ENCODE assay signal across 30 cellular contexts in genomic region chr9:29802454-29802853, GRCh38.
"Had no signal": no experiment of that assay in that cellular context is flagged by ENCODE, and none has a peak within 500 bp of the region (broad histone marks: within the 10 kb centered on the region; RNA-seq: fewer than 3 reads in every experiment).

No MANE protein-coding gene starts in this region.

- H3K4me3 Mint-ChIP-seq: activated B cell treated with CpG ODN at 0.5 μM for 24 hours; activated CD8-positive, alpha-beta T cell treated with anti-CD3 and anti-CD28 coated beads for 36 hours; activated naive CD8-positive, alpha-beta T cell; activated T-cell treated with anti-CD3 and anti-CD28 coated beads, Interleukin-2, amount 50 U/mL, for 4 hours; activated T-helper 17 cell treated with anti-CD3 and anti-CD28 coated beads, Interleukin-2, amount 50 U/mL, for 72 hours; T-helper 17 cell; T-helper 2 cell treated with Interferon-gamma antibody and Interleukin-4, amounts not matched to agents 5 μg/mL and 100 μg/mL, for 36 hours had no signal

- H3K27me3 ChIP-seq: brain microvascular endothelial cell, cardiac muscle cell, colonic mucosa, esophagus squamous epithelium had no signal

- H3K27me3 Mint-ChIP-seq: activated B cell treated with CpG ODN at 0.5 μM for 24 hours; activated CD8-positive, alpha-beta T cell treated with anti-CD3 and anti-CD28 coated beads for 36 hours; activated naive CD8-positive, alpha-beta T cell; activated T-helper 17 cell treated with anti-CD3 and anti-CD28 coated beads, Interleukin-2, amount 50 U/mL, for 72 hours; T-helper 17 cell had no signal

- H3K4me1 Mint-ChIP-seq: activated B cell treated with CpG ODN at 0.5 μM for 24 hours; activated T-helper 17 cell treated with anti-CD3 and anti-CD28 coated beads, Interleukin-2, amount 50 U/mL, for 72 hours; T-helper 17 cell had no signal

- ATAC-seq: activated CD4-positive, CD25-positive, alpha-beta regulatory T cell treated with anti-CD3 and anti-CD28 coated beads, Interleukin-2, amount 50 U/mL, for 24 hours; activated CD8-positive, alpha-beta T cell treated with anti-CD3 and anti-CD28 coated beads for 36 hours; activated T-cell treated with anti-CD3 and anti-CD28 coated beads, Interleukin-2, amount 50 U/mL, for 4 hours; activated T-helper 17 cell treated with anti-CD3 and anti-CD28 coated beads, Interleukin-2, amount 50 U/mL, for 72 hours; T-helper 17 cell had no signal

- H3K9me3 Mint-ChIP-seq: activated CD8-positive, alpha-beta T cell treated with anti-CD3 and anti-CD28 coated beads for 36 hours; T-helper 2 cell treated with Interferon-gamma antibody and Interleukin-4, amounts not matched to agents 5 μg/mL and 100 μg/mL, for 36 hours had no signal

- H3K27ac ChIP-seq: brain microvascular endothelial cell, cardiac muscle cell, colonic mucosa, WERI-Rb-1 had no signal

- H3K27ac Mint-ChIP-seq: activated B cell treated with CpG ODN at 0.5 μM for 24 hours; activated CD8-positive, alpha-beta T cell treated with anti-CD3 and anti-CD28 coated beads for 36 hours; activated naive CD8-positive, alpha-beta T cell; activated T-helper 17 cell treated with anti-CD3 and anti-CD28 coated beads, Interleukin-2, amount 50 U/mL, for 72 hours; T-helper 17 cell; T-helper 2 cell treated with Interferon-gamma antibody and Interleukin-4, amounts not matched to agents 5 μg/mL and 100 μg/mL, for 36 hours had no signal

- DNase-seq: activated B cell treated with CpG ODN at 0.5 μM for 24 hours; activated CD4-positive, alpha-beta T cell treated with anti-CD3 and anti-CD28 coated beads for 48 hours; activated CD4-positive, alpha-beta T cell treated with anti-CD3 and anti-CD28 coated beads, Interleukin-2, amount 50 U/mL, for 1 hour; activated CD4-positive, alpha-beta T cell treated with anti-CD3 and anti-CD28 coated beads, Interleukin-2, amount 50 U/mL, for 48 hours; activated CD8-positive, alpha-beta memory T cell treated with anti-CD3 and anti-CD28 coated beads for 24 hours; activated CD8-positive, alpha-beta T cell treated with anti-CD3 and anti-CD28 coated beads for 36 hours; activated effector memory CD4-positive, alpha-beta T cell treated with Interleukin-2 at 50 U/mL for 16 hours; activated gamma-delta T cell treated with Interleukin-2 at 50 U/mL for 16 hours; activated naive CD4-positive, alpha-beta T cell treated with anti-CD3 and anti-CD28 coated beads, Interleukin-2, amount 50 U/mL, for 16 hours; activated naive CD4-positive, alpha-beta T cell treated with Interleukin-2 at 50 U/mL for 16 hours; activated T-cell treated with anti-CD3 and anti-CD28 coated beads, Interleukin-2, amount 50 U/mL, for 4 hours; amniotic stem cell; anterior cingulate cortex; brain microvascular endothelial cell; central memory CD4-positive, alpha-beta T cell; cerebellar nuclear complex; colonic mucosa; effector CD8-positive, alpha-beta T cell; erythroblast; esophagus squamous epithelium; head of caudate nucleus; T-helper 1 cell; T-helper 17 cell; T1000; WERI-Rb-1 had no signal

- H3K9me3 ChIP-seq: colonic mucosa, esophagus squamous epithelium had no signal

- H3K4me1 ChIP-seq: colonic mucosa had no signal

- H3K4me3 ChIP-seq: cardiac muscle cell, colonic mucosa, esophagus squamous epithelium had no signal

- H3K36me3 ChIP-seq: brain microvascular endothelial cell, cardiac muscle cell, colonic mucosa, esophagus squamous epithelium, WERI-Rb-1 had no signal

- H3K36me3 Mint-ChIP-seq: activated naive CD8-positive, alpha-beta T cell had no signal
